In genomic region chr12:119178544-119179334, GRCh38 we compare ENCODE assay signal across 8 cellular contexts. TPM values are rescaled to one million over a fixed set of nuclear protein-coding genes. Genes with fewer than 3 reads are reported as not detected.
DNase-seq lines count a peak whose midpoint lies in the region; ATAC-seq and TF ChIP-seq lines count a peak whose summit lies in the region.

A gene with protein sequence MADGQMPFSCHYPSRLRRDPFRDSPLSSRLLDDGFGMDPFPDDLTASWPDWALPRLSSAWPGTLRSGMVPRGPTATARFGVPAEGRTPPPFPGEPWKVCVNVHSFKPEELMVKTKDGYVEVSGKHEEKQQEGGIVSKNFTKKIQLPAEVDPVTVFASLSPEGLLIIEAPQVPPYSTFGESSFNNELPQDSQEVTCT (plus strand): TSS chr12:119178931. CDS start chr12:119179313, 382 bp downstream.

- H3K36me3 Mint-ChIP-seq in MCF 10A (ENCODE audit: insufficient read depth, unreplicated experiment) = no peaks in the 10 kb centered on the region

- DNase-seq in A673 (ENCODE audit: low spot score) (peak; percentile 10), MG63 (peak; percentile 94), MCF 10A (ENCODE audit: unreplicated experiment) (peak; percentile 70), activated gamma-delta T cell (lab: John Stamatoyannopoulos, UW) (no peak)

- H3K9ac ChIP-seq in iPS-20b (ENCODE audit: low read depth, low read length) (peak within 1 kb of the TSS; percentile 53; the same call in 1 of the 2 replicates), skeletal muscle satellite cell (ENCODE audit: low read depth, low read length) (peak within 1 kb of the TSS; percentile 84)

- H3K4me1 ChIP-seq in A673 (ENCODE audit: insufficient read depth, low read length, poor library complexity, severe bottlenecking) = no peaks in the 10 kb centered on the region
- peaks cover 32% of the 10 kb centered on the region for H3K4me1 ChIP-seq in iPS-20b (ENCODE audit: insufficient read depth, low read length)
- H3K4me1 ChIP-seq in skeletal muscle satellite cell (ENCODE audit: control insufficient read depth, insufficient read depth, low read length) = peaks cover 48% of the 10 kb centered on the region

- H3K9me3 ChIP-seq in A673 (ENCODE audit: low read depth, low read length, poor library complexity, severe bottlenecking) = no peaks in the 10 kb centered on the region
- H3K9me3 ChIP-seq in MG63 = no peaks in the 10 kb centered on the region
- H3K9me3 ChIP-seq in iPS-20b (ENCODE audit: insufficient read depth, low read depth, low read length) = no peaks in the 10 kb centered on the region
- no peaks in the 10 kb centered on the region for H3K9me3 ChIP-seq in skeletal muscle satellite cell (replicated peaks; ENCODE audit: low read length)

- CTCF ChIA-PET in A673 (lab: Charles Lee) (interaction anchor here (0.6 kb wide), 1 partner anchor 21 kb away, joined by 3 read pairs; no protein-coding TSS in a partner anchor), MCF 10A (lab: Yijun Ruan, JAX) (interaction anchor here (0.6 to 1.1 kb wide), 2 partner anchors 465 to 489 kb away, joined by 3 read pairs; partner anchors contain the start of gene PRKAB1)

- no peak within 1 kb of the TSS for H3K27ac ChIP-seq in A673 (ENCODE audit: low read depth, low read length, poor library complexity, severe bottlenecking)
- no peak within 1 kb of the TSS for H3K27ac ChIP-seq in iPS-20b (ENCODE audit: low read length)

- BruUV-seq in A673 (replicated peaks; lab: Mats Ljungman, UMichigan) (no TSS peak), MCF 10A (replicated peaks; lab: Mats Ljungman, UMichigan) (no TSS peak)

- peaks cover 19% of the 10 kb centered on the region for H3K4me1 Mint-ChIP-seq in MCF 10A (ENCODE audit: insufficient read depth, unreplicated experiment)

- peak within 1 kb of the TSS; percentile 26 for H3K4me3 Mint-ChIP-seq in MCF 10A (ENCODE audit: unreplicated experiment)

- no peaks in the 10 kb centered on the region for H3K36me3 ChIP-seq in A673 (ENCODE audit: insufficient read depth, low read length, poor library complexity, severe bottlenecking)
- peaks cover 30% of the 10 kb centered on the region for H3K36me3 ChIP-seq in MG63
- H3K36me3 ChIP-seq in iPS-20b (ENCODE audit: insufficient read depth, low read depth, low read length) = no peaks in the 10 kb centered on the region
- H3K36me3 ChIP-seq in skeletal muscle satellite cell (ENCODE audit: insufficient read depth, low read length) = no peaks in the 10 kb centered on the region

- H3K27me3 Mint-ChIP-seq in MCF 10A (ENCODE audit: insufficient read depth, unreplicated experiment) = no peaks in the 10 kb centered on the region

- H3K27me3 ChIP-seq in A673 (replicated peaks; ENCODE audit: insufficient read depth, low read depth, low read length, poor library complexity) = peaks cover 69% of the 10 kb centered on the region
- no peaks in the 10 kb centered on the region for H3K27me3 ChIP-seq in MG63
- peaks cover 7% of the 10 kb centered on the region; the same call in 1 of the 2 replicates for H3K27me3 ChIP-seq in iPS-20b (ENCODE audit: insufficient read depth, low read length)
- H3K27me3 ChIP-seq in skeletal muscle satellite cell (ENCODE audit: control insufficient read depth, insufficient read depth, low read length) = peaks cover 5% of the 10 kb centered on the region

- intact Hi-C loops in A673 (cut with micrococcal nuclease; ENCODE audit: unreplicated experiment) = no loop called here
- intact Hi-C loops in MCF 10A (cut with micrococcal nuclease) = loop anchor here (10.0 kb wide), 1 partner anchor 46 kb away; no protein-coding TSS in a partner anchor

- no peaks in the 10 kb centered on the region for H3K9me3 Mint-ChIP-seq in MCF 10A (ENCODE audit: unreplicated experiment)

- peak within 1 kb of the TSS; percentile 98 for H3K4me2 ChIP-seq in skeletal muscle satellite cell (ENCODE audit: low read length)

- H3K27ac Mint-ChIP-seq in MCF 10A (ENCODE audit: low read depth, unreplicated experiment) = peak within 1 kb of the TSS; percentile 40

- POLR2A ChIA-PET in A673 (lab: Charles Lee; ENCODE audit: low non-redundant PET) = no interaction called here
- POLR2A ChIA-PET in MCF 10A (lab: Yijun Ruan, JAX) = interaction anchor here (0.7 kb wide), 1 partner anchor 451 kb away, joined by 3 read pairs; no protein-coding TSS in a partner anchor

- ATAC-seq in GM19463 (IDR thresholded peaks at IDR 0.05; ENCODE audit: unreplicated experiment) = no peak
- no peak for ATAC-seq in GM19467 (IDR thresholded peaks at IDR 0.05; ENCODE audit: unreplicated experiment)

- TF ChIP-seq CTCF in A673 (conservative IDR thresholded peaks at IDR 0.05; ENCODE audit: low read depth, low read length) (no peak), MCF 10A (IDR thresholded peaks at IDR 0.05; ENCODE audit: unreplicated experiment) (no peak)

- H3K4me3 ChIP-seq in A673 (ENCODE audit: low read depth, low read length, poor library complexity, severe bottlenecking) (no peak within 1 kb of the TSS), MG63 (peak within 1 kb of the TSS; percentile 63), iPS-20b (ENCODE audit: low read length) (peak within 1 kb of the TSS; percentile 55), skeletal muscle satellite cell (ENCODE audit: low read length) (peak within 1 kb of the TSS; percentile 73)

RNA-seq across cellular contexts. Expression of the gene that starts here (rescaled TPM):
- total RNA-seq in A673 (2021) = 0.13 and 0.42 TPM in 2 replicates
- total RNA-seq in MG63 (2014; rRNA removed; shearing (Covaris generic); ENCODE audit: low replicate concordance) = 18.2 and 22.3 TPM in 2 replicates
- total RNA-seq in MCF 10A (2022) = 0.23 and 0.27 TPM in 2 replicates
- 12.2 and 22.9 TPM in 2 replicates for total RNA-seq in skeletal muscle satellite cell (2012; rRNA removed)

Comparison
In these comparisons a context has a peak if more than half of its experiments do, and no peak if none do; other contexts are left out.
1. RNA of the gene that starts here (total RNA-seq): 18.2 to 22.3 TPM in MG63; 0.23 to 0.27 TPM in MCF 10A and 0.13 to 0.42 TPM in A673; every median in the first group is over 10 times any median in the second.
2. Peak in DNase-seq in A673; RNA of the gene not detected or under 1 TPM.
3. Peak in DNase-seq in MCF 10A; RNA of the gene not detected or under 1 TPM.